ENCODE assay signal across 29 cellular contexts in genomic region chr12:15939111-15939510, GRCh38.
DNase-seq lines count a peak whose midpoint lies in the region; ATAC-seq and TF ChIP-seq lines count a peak whose summit lies in the region.
"Had no signal": no experiment of that assay in that cellular context is flagged by ENCODE, and none has a peak within 500 bp of the region (broad histone marks: within the 10 kb centered on the region; RNA-seq: fewer than 3 reads in every experiment).

No MANE protein-coding gene starts in this region.

- H3K27ac ChIP-seq in DOHH2 (ENCODE audit: low read depth, low read length), result no peak overlapping the region
- H3K27ac ChIP-seq in effector memory CD4-positive, alpha-beta T cell (ENCODE audit: insufficient read depth, low read length, poor library complexity, severe bottlenecking), result no peak overlapping the region
- H3K27ac ChIP-seq: coronary artery, RWPE1, tibial nerve had no signal

- peaks cover 16% of the 10 kb centered on the region for H3K4me1 ChIP-seq in DOHH2 (ENCODE audit: control insufficient read depth, low read length)
- no peaks in the 10 kb centered on the region for H3K4me1 ChIP-seq in effector memory CD4-positive, alpha-beta T cell (ENCODE audit: control insufficient read depth, insufficient read depth, low read length, poor library complexity, severe bottlenecking)
- H3K4me1 ChIP-seq: BE2C, tibial nerve had no signal

- no peaks in the 10 kb centered on the region for H3K9me3 ChIP-seq in DOHH2 (ENCODE audit: control insufficient read depth, insufficient read depth, low read length)
- no peaks in the 10 kb centered on the region for H3K9me3 ChIP-seq in effector memory CD4-positive, alpha-beta T cell (ENCODE audit: control insufficient read depth, low read length)
- H3K9me3 ChIP-seq: BE2C had no signal

- 0 out of 2 replicates have a peak, but pooled peaks cover 2% of the 10 kb centered on the region for H3F3A ChIP-seq in DOHH2 (ENCODE audit: control insufficient read depth, insufficient read depth)

- peaks cover 80% of the 10 kb centered on the region for H3K36me3 Mint-ChIP-seq in nephron progenitor cell (ENCODE audit: low read depth)

- TF ChIP-seq CTCF in DOHH2 (IDR thresholded peaks at IDR 0.05; ENCODE audit: low read depth, low read length, poor library complexity, severe bottlenecking) (no peak), nephron progenitor cell (IDR thresholded peaks at IDR 0.05) (no peak)

- no peaks in the 10 kb centered on the region for H3K36me3 ChIP-seq in DOHH2 (ENCODE audit: control insufficient read depth, low read length)
- H3K36me3 ChIP-seq in effector memory CD4-positive, alpha-beta T cell (ENCODE audit: control insufficient read depth, insufficient read depth, low read length), result no peaks in the 10 kb centered on the region
- H3K36me3 ChIP-seq: BE2C had no signal

- H3K79me2 ChIP-seq in DOHH2 (ENCODE audit: control insufficient read depth, low read length), result peaks cover 21% of the 10 kb centered on the region

- no peaks in the 10 kb centered on the region for H3K27me3 Mint-ChIP-seq in nephron progenitor cell (ENCODE audit: low read depth, poor library complexity)
- H3K27me3 Mint-ChIP-seq: effector memory CD8-positive, alpha-beta T cell; T-cell had no signal

- H3K4me3 ChIP-seq in DOHH2 (ENCODE audit: low read length), result no peak overlapping the region
- no peak overlapping the region for H3K4me3 ChIP-seq in effector memory CD4-positive, alpha-beta T cell (ENCODE audit: insufficient read depth, low read depth, low read length, poor library complexity, severe bottlenecking)
- H3K4me3 ChIP-seq: coronary artery, tibial nerve had no signal

- H3K4me1 Mint-ChIP-seq in nephron progenitor cell, result no peaks in the 10 kb centered on the region

- H3K9me2 ChIP-seq in DOHH2 (replicated peaks; ENCODE audit: control insufficient read depth, low read length), result no peaks in the 10 kb centered on the region

- H3K27me3 ChIP-seq in DOHH2 (ENCODE audit: control insufficient read depth, low read length), result no peaks in the 10 kb centered on the region
- no peaks in the 10 kb centered on the region for H3K27me3 ChIP-seq in effector memory CD4-positive, alpha-beta T cell (replicated peaks; ENCODE audit: control insufficient read depth, insufficient read depth, low read length, poor library complexity, severe bottlenecking)
- H3K27me3 ChIP-seq: BE2C, tibial nerve had no signal

- H4K20me1 ChIP-seq in DOHH2 (ENCODE audit: control insufficient read depth, insufficient read depth, low read depth, low read length), result no peaks in the 10 kb centered on the region

- H3K9me3 Mint-ChIP-seq in nephron progenitor cell, result peaks cover 64% of the 10 kb centered on the region

- H3K4me2 ChIP-seq in DOHH2 (ENCODE audit: low read length), result 0 out of 2 replicates have a peak overlapping the region, but pooled peaks have one; percentile 13

- H3K4me3 Mint-ChIP-seq in nephron progenitor cell, result no peak overlapping the region
- H3K4me3 Mint-ChIP-seq: CD8-positive, alpha-beta T cell; effector memory CD8-positive, alpha-beta T cell; T-cell had no signal

- DNase-seq in KG1 (lab: John Stamatoyannopoulos, UW), result peak; percentile 8
- peak; percentile 38 to 69 for DNase-seq in NOMO-1 (lab: John Stamatoyannopoulos, UW; ENCODE audit: unreplicated experiment in 2 of 2)
- peak; percentile 9 for DNase-seq in UCSD-AML1 (lab: John Stamatoyannopoulos, UW; ENCODE audit: unreplicated experiment)
- no peak for DNase-seq in medulla oblongata (ENCODE audit: extremely low spot score)
- no peak for DNase-seq in nephron progenitor cell
- DNase-seq in stimulated activated naive CD8-positive, alpha-beta T cell treated with anti-CD3 and anti-CD28 coated beads, Interleukin-15, Interleukin-2, amounts not matched to agents 100 U/mL and 50 U/mL, for 24 hours, result no peak
- no peak for DNase-seq in effector memory CD4-positive, alpha-beta T cell
- DNase-seq: activated CD4-positive, alpha-beta T cell treated with anti-CD3 and anti-CD28 coated beads, Interleukin-2, amount 50 U/mL, for 48 hours; activated CD4-positive, CD25-positive, alpha-beta regulatory T cell treated with anti-CD3 and anti-CD28 coated beads, Interleukin-2, amount 50 U/mL, for 72 hours; activated naive CD4-positive, alpha-beta T cell treated with Interleukin-2 at 50 U/mL for 16 hours; BE2C; caudate nucleus; CD8-positive, alpha-beta T cell; effector memory CD8-positive, alpha-beta T cell; erythroblast; IMR-90; left colon; NCI-H1417; NCI-H2029; NCI-H2227 treated with DMSO at 0.1 percent for 48 hours; NCI-H526 treated with DMSO at 0.1 percent for 48 hours; posterior cingulate gyrus; right cardiac atrium; stimulated activated CD4-positive, alpha-beta T cell treated with anti-CD3 and anti-CD28 coated beads, Interleukin-4, amount 100 ng/mL, for 1 hour; T-cell had no signal

- no peak overlapping the region for H3K27ac Mint-ChIP-seq in nephron progenitor cell
- H3K27ac Mint-ChIP-seq: CD8-positive, alpha-beta T cell; effector memory CD8-positive, alpha-beta T cell; T-cell had no signal

- ATAC-seq in stimulated activated naive CD8-positive, alpha-beta T cell treated with anti-CD3 and anti-CD28 coated beads, Interleukin-15, Interleukin-2, amounts not matched to agents 100 U/mL and 50 U/mL, for 24 hours, result no peak
- ATAC-seq: CD8-positive, alpha-beta T cell; effector memory CD8-positive, alpha-beta T cell; left colon; right cardiac atrium; T-cell had no signal

Comparison
In these comparisons a context has a peak if more than half of its experiments do, and no peak if none do; other contexts are left out.
1. DNase-seq: peak in KG1 (single experiment), NOMO-1 (2 of 2) and UCSD-AML1 (single experiment); none in medulla oblongata (single experiment), nephron progenitor cell (single experiment), stimulated activated naive CD8-positive, alpha-beta T cell treated with anti-CD3 and anti-CD28 coated beads, Interleukin-15, Interleukin-2, amounts not matched to agents 100 U/mL and 50 U/mL, for 24 hours (single experiment) and effector memory CD4-positive, alpha-beta T cell (0 of 3).